ENCODE assay signal across 26 cellular contexts in the genomic region with DNA sequence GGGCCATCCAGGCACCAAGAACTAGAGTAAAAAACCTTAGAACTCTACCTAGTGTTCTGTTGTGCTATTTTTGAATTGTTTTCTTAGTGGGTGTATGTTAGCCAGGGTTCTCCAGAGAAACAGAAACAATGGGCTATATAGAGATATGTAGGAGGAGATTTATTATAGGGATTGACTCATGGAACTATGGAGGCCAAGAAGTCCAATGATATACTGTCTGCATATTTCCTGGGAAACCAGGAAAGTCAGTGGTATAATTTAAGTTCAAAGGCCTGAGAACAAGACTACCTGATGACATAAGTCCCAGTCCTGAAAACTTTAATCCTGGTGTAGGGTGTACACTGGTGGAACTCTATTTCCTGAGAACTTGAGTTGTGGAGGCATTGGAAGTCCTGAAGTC.
"Had no signal": no experiment of that assay in that cellular context is flagged by ENCODE, and none has a peak within 500 bp of the region (broad histone marks: within the 10 kb centered on the region; RNA-seq: fewer than 3 reads in every experiment).

No MANE protein-coding gene starts in this region.

- H3K9me3 ChIP-seq: colonic mucosa, gastrocnemius medialis had no signal

- FAIRE-seq: colon, endometrium, endothelial cell of umbilical vein, frontal cortex had no signal

- ATAC-seq: effector memory CD8-positive, alpha-beta T cell; esophagus mucosa; foreskin keratinocyte; gastrocnemius medialis; gastroesophageal sphincter had no signal

- H3K27ac ChIP-seq: colonic mucosa, coronary artery, dorsolateral prefrontal cortex, epithelial cell of prostate, esophagus muscularis mucosa, esophagus squamous epithelium, foreskin keratinocyte, gastrocnemius medialis, gastroesophageal sphincter had no signal

- H3K4me3 ChIP-seq: colonic mucosa, coronary artery, dorsolateral prefrontal cortex, esophagus muscularis mucosa, esophagus squamous epithelium, gastrocnemius medialis, gastroesophageal sphincter had no signal

- DNase-seq: colonic mucosa; cortex of kidney; dermis blood vessel endothelial cell; dorsolateral prefrontal cortex; effector CD4-positive, alpha-beta T cell; effector CD8-positive, alpha-beta T cell; effector memory CD4-positive, alpha-beta T cell; effector memory CD8-positive, alpha-beta T cell; endodermal cell; erythroblast; esophagus squamous epithelium; foreskin fibroblast; foreskin keratinocyte; foreskin melanocyte; gastrocnemius medialis; glutamatergic neuron; head of caudate nucleus had no signal

- H3K4me1 ChIP-seq: colonic mucosa, esophagus muscularis mucosa, esophagus squamous epithelium, foreskin keratinocyte, gastrocnemius medialis, gastroesophageal sphincter had no signal

- H3K27me3 ChIP-seq: colonic mucosa, dorsolateral prefrontal cortex, esophagus muscularis mucosa, esophagus squamous epithelium, gastrocnemius medialis, gastroesophageal sphincter had no signal

- H3K36me3 ChIP-seq: colonic mucosa, esophagus muscularis mucosa, esophagus squamous epithelium, gastrocnemius medialis, gastroesophageal sphincter had no signal
